8 cellular contexts compared by ENCODE assay signal in genomic region chr2:181411105-181411849, GRCh38. TPM values are rescaled to one million over a fixed set of nuclear protein-coding genes. Genes with fewer than 3 reads are reported as not detected.
A peak's percentile ranks its signal among the peaks of the same experiment; 100 is the strongest.
DNase-seq lines count a peak whose midpoint lies in the region; ATAC-seq and TF ChIP-seq lines count a peak whose summit lies in the region.

No MANE protein-coding gene starts in this region.

- DNase-seq in DND-41 (peak; percentile 100), omental fat pad (ENCODE audit: low spot score) (no peak), AG08396 (ENCODE audit: low spot score) (no peak), RKO (ENCODE audit: low spot score) (no peak)

- H3K36me3 ChIP-seq in DND-41 (ENCODE audit: insufficient read depth, low read length): no peaks in the 10 kb centered on the region; the same call in 1 of the 2 replicates
- no peaks in the 10 kb centered on the region for H3K36me3 ChIP-seq in HUES6 (ENCODE audit: control insufficient read depth, insufficient read depth, low read length)
- H3K36me3 ChIP-seq in thymus (ENCODE audit: control insufficient read depth, insufficient read depth): no peaks in the 10 kb centered on the region

- H3K4me1 ChIP-seq in DND-41 (ENCODE audit: insufficient read depth, low read length) (peaks cover 59% of the 10 kb centered on the region), HUES6 (ENCODE audit: control insufficient read depth, insufficient read depth, low read length) (peaks cover 17% of the 10 kb centered on the region), thymus (ENCODE audit: control insufficient read depth, insufficient read depth, low read length) (peaks cover 27% of the 10 kb centered on the region)

- peaks cover 3% of the 10 kb centered on the region; the same call in 1 of the 2 replicates for H3K79me2 ChIP-seq in DND-41 (ENCODE audit: insufficient read depth, low read length)

- H4K20me1 ChIP-seq in DND-41 (ENCODE audit: insufficient read depth, low read length): no peaks in the 10 kb centered on the region

- peak overlapping the region; percentile 60 for H3K4me2 ChIP-seq in DND-41 (ENCODE audit: insufficient read depth, low read length)

- TF ChIP-seq POLR2A in Raji (IDR thresholded peaks at IDR 0.05; ENCODE audit: insufficient read depth, low read depth, low read length): peak; percentile 41; the same call in 1 of the 2 replicates

- H3K9ac ChIP-seq in DND-41 (ENCODE audit: low read depth, low read length): peak overlapping the region; percentile 70
- H3K9ac ChIP-seq in HUES6 (ENCODE audit: low read length): no peak overlapping the region

- ATAC-seq in DND-41 (ENCODE audit: insufficient read depth, low read depth) (peak; percentile 99), GM21528 (IDR thresholded peaks at IDR 0.05; ENCODE audit: low FRiP score, unreplicated experiment) (peak; percentile 92), omental fat pad (ENCODE audit: low FRiP score) (no peak)

- H3K27me3 ChIP-seq in DND-41 (ENCODE audit: insufficient read depth, low read length, poor library complexity) (no peaks in the 10 kb centered on the region), HUES6 (ENCODE audit: control insufficient read depth, insufficient read depth, low read length) (no peaks in the 10 kb centered on the region), thymus (ENCODE audit: control insufficient read depth, insufficient read depth) (no peaks in the 10 kb centered on the region)

- peak overlapping the region; percentile 51; the same call in 1 of the 2 replicates for H2AFZ ChIP-seq in DND-41 (ENCODE audit: low read depth, low read length)

- no peak for TF ChIP-seq CTCF in DND-41 (IDR thresholded peaks at IDR 0.05; ENCODE audit: borderline replicate concordance, extremely low read depth, low read length, poor library complexity, severe bottlenecking)
- no peak for TF ChIP-seq CTCF in omental fat pad (IDR thresholded peaks at IDR 0.05)

- H3K9me3 ChIP-seq in DND-41 (ENCODE audit: insufficient read depth, low read length, severe bottlenecking) (peaks cover 4% of the 10 kb centered on the region), HUES6 (ENCODE audit: control insufficient read depth, insufficient read depth, low read depth, low read length) (no peaks in the 10 kb centered on the region), thymus (ENCODE audit: control insufficient read depth) (no peaks in the 10 kb centered on the region)

- H3K27ac ChIP-seq in DND-41 (ENCODE audit: low read length): peak overlapping the region; percentile 99
- H3K27ac ChIP-seq in HUES6 (ENCODE audit: low read depth, low read length): no peak overlapping the region
- peak overlapping the region; percentile 77 for H3K27ac ChIP-seq in thymus (ENCODE audit: low read depth)

- H3K4me3 ChIP-seq in DND-41 (ENCODE audit: low read depth in 1 of 2, low read length in 2 of 2) (peak overlapping the region in 1 of 2 experiments; percentile 39; a peak in 1 of 4 replicates), HUES6 (ENCODE audit: low read depth, low read length) (peak overlapping the region; percentile 10), thymus (ENCODE audit: low read length) (no peak overlapping the region)

- WGBS in thymus: 17% methylated on average over 5 of the region's 5 CpGs

RNA-seq across cellular contexts. Expression of gene ITGA4, which starts 45.9 kb away (rescaled TPM):
- 40.3 TPM for polyA plus RNA-seq in thymus
- 10 to 100 TPM in 1 of 4 donors, 1 to 10 TPM in 3; 5.6 to 25.6 (median 6.9) TPM for total RNA-seq in omental fat pad
